Comparison of ENCODE assay signal across 1 cellular context in the genomic region with DNA sequence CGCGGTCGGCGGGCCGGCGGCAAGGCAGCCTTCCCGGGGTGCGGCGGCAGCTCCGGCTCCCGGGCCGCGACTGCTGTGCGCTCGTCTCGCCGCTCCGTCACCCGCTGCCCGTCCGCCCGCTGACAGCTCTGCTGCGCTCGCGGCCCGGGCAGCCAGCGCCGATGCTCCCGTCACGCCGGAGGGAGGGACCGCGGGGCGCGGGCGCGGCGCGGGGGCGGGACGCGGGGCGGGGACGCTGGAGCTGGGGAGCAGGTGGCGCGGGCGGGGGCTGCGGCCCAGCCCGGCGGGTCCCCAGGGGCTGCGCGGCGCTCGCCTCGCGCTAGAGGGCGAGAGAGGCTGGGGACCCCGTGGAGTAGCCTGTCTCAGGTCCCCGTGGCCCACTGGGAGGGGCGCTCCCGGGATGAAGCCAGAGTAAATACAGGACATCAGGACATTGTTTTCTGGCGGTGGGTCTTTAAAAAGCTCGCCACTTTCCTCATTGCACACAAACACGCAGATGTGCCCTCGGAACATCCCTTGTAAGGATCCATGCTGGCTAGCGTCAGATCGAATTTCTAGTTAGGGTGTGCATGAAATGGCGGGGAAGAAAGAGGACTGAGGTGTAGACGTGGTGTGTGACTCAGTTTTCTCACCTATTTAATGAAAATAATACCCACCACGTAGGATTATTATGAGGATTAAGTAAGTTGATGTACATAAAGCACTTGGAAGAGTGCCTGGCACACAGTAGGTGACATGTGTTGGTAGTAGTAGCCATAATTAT.
TF ChIP-seq lines count a peak whose summit lies in the region.

A gene with protein sequence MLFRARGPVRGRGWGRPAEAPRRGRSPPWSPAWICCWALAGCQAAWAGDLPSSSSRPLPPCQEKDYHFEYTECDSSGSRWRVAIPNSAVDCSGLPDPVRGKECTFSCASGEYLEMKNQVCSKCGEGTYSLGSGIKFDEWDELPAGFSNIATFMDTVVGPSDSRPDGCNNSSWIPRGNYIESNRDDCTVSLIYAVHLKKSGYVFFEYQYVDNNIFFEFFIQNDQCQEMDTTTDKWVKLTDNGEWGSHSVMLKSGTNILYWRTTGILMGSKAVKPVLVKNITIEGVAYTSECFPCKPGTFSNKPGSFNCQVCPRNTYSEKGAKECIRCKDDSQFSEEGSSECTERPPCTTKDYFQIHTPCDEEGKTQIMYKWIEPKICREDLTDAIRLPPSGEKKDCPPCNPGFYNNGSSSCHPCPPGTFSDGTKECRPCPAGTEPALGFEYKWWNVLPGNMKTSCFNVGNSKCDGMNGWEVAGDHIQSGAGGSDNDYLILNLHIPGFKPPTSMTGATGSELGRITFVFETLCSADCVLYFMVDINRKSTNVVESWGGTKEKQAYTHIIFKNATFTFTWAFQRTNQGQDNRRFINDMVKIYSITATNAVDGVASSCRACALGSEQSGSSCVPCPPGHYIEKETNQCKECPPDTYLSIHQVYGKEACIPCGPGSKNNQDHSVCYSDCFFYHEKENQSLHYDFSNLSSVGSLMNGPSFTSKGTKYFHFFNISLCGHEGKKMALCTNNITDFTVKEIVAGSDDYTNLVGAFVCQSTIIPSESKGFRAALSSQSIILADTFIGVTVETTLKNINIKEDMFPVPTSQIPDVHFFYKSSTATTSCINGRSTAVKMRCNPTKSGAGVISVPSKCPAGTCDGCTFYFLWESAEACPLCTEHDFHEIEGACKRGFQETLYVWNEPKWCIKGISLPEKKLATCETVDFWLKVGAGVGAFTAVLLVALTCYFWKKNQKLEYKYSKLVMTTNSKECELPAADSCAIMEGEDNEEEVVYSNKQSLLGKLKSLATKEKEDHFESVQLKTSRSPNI (minus strand): TSS at position 130 of the 763 bp plus-strand sequence. CDS start 141 bp downstream, outside the sequence.

TF ChIP-seq in H1, 55 proteins besides CTCF, POLR2A, EP300 and RAD21:
- TF ChIP-seq SIN3A (conservative IDR thresholded peaks at IDR 0.05 in 1 of 2, IDR thresholded peaks at IDR 0.05 in 1 of 2; ENCODE audit: low read depth in 1 of 2, low read length in 2 of 2) (0 out of 4 replicates have a peak, but pooled peaks of 1 of the 2 experiments have one; percentile 32), EGR1 (IDR thresholded peaks at IDR 0.05; ENCODE audit: borderline replicate concordance, low read depth, low read length) (peak; percentile 65; the same call in 1 of the 2 replicates), ASH2L (IDR thresholded peaks at IDR 0.05; ENCODE audit: low read length) (peak; percentile 35), TCF12 (IDR thresholded peaks at IDR 0.05; ENCODE audit: low read depth, low read length) (peak; percentile 41; the same call in 1 of the 2 replicates), SP2 (IDR thresholded peaks at IDR 0.05; ENCODE audit: low read length) (no peak), KDM4A (IDR thresholded peaks at IDR 0.05; ENCODE audit: low read depth, low read length, severe bottlenecking) (peak; percentile 71), YY1 (IDR thresholded peaks at IDR 0.05; ENCODE audit: low read depth, low read length) (0 out of 2 replicates have a peak, but pooled peaks have one; percentile 34), TAF7 (optimal IDR thresholded peaks at IDR 0.05; ENCODE audit: borderline replicate concordance, low read depth, low read length) (peak; percentile 35), BACH1 (IDR thresholded peaks at IDR 0.05; ENCODE audit: low read length) (peak; percentile 63), MAX (IDR thresholded peaks at IDR 0.05) (peak; percentile 36), SIRT6 (IDR thresholded peaks at IDR 0.05; ENCODE audit: low read length) (no peak), POLR2AphosphoS5 (IDR thresholded peaks at IDR 0.05; ENCODE audit: low read depth, low read length) (0 out of 2 replicates have a peak, but pooled peaks have one; percentile 22), RBBP5 (IDR thresholded peaks at IDR 0.05; ENCODE audit: borderline replicate concordance, low read depth, low read length) (0 out of 2 replicates have a peak, but pooled peaks have one; percentile 40), CREB1 (IDR thresholded peaks at IDR 0.05) (0 out of 2 replicates have a peak, but pooled peaks have one; percentile 22), TAF1 (IDR thresholded peaks at IDR 0.05; ENCODE audit: low read depth, low read length) (0 out of 2 replicates have a peak, but pooled peaks have one; percentile 33)
- TF ChIP-seq, protein P1, sequence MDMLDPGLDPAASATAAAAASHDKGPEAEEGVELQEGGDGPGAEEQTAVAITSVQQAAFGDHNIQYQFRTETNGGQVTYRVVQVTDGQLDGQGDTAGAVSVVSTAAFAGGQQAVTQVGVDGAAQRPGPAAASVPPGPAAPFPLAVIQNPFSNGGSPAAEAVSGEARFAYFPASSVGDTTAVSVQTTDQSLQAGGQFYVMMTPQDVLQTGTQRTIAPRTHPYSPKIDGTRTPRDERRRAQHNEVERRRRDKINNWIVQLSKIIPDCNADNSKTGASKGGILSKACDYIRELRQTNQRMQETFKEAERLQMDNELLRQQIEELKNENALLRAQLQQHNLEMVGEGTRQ (IDR thresholded peaks at IDR 0.05; ENCODE audit: low read length): no peak
- TF ChIP-seq, protein P2, sequence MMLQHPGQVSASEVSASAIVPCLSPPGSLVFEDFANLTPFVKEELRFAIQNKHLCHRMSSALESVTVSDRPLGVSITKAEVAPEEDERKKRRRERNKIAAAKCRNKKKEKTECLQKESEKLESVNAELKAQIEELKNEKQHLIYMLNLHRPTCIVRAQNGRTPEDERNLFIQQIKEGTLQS (IDR thresholded peaks at IDR 0.05; ENCODE audit: insufficient read depth, low read depth, low read length): no peak
